ENCODE assay signal across 28 cellular contexts in genomic region chr19:11025445-11025844, GRCh38.
"Had no signal": no experiment of that assay in that cellular context is flagged by ENCODE, and none has a peak within 500 bp of the region (broad histone marks: within the 10 kb centered on the region; RNA-seq: fewer than 3 reads in every experiment).

No MANE protein-coding gene starts in this region.

- H3K4me3 ChIP-seq: breast epithelium, esophagus muscularis mucosa, gastroesophageal sphincter, right lobe of liver, thoracic aorta, upper lobe of left lung had no signal

- ATAC-seq: activated CD4-positive, alpha-beta T cell treated with anti-CD3 and anti-CD28 coated beads for 36 hours; gastroesophageal sphincter; left colon; naive thymus-derived CD8-positive, alpha-beta T cell; right lobe of liver; T-cell had no signal

- H3K4me3 Mint-ChIP-seq: activated CD4-positive, alpha-beta T cell treated with anti-CD3 and anti-CD28 coated beads for 36 hours; activated T-helper 1 cell treated with anti-CD3 and anti-CD28 coated beads, Interleukin-12 subunit alpha, Interleukin-12 subunit beta, Interleukin-2, Interleukin-4 antibody, amounts not matched to agents 30 ng/mL and 10 ng/mL and 1 ng/mL, durations not matched to agents 14 hours and 24 hours and 36 hours; endodermal cell; immature natural killer cell; naive thymus-derived CD8-positive, alpha-beta T cell; stimulated activated naive CD8-positive, alpha-beta T cell treated with anti-CD3 and anti-CD28 coated beads, Interleukin-15, Interleukin-2, amounts not matched to agents 100 ng/mL and 50 ng/mL, for 24 hours; T-cell; T-helper 2 cell treated with Interferon-gamma antibody and Interleukin-4, amounts not matched to agents 5 μg/mL and 100 μg/mL, for 36 hours had no signal

- FAIRE-seq: kidney had no signal

- H3K27me3 ChIP-seq: breast epithelium, esophagus muscularis mucosa, gastroesophageal sphincter, right lobe of liver, upper lobe of left lung had no signal

- DNase-seq: activated CD4-positive, alpha-beta T cell treated with anti-CD3 and anti-CD28 coated beads for 36 hours; activated CD4-positive, CD25-positive, alpha-beta regulatory T cell; activated effector memory CD4-positive, alpha-beta T cell treated with anti-CD3 and anti-CD28 coated beads, Interleukin-2, amount 50 U/mL, for 16 hours; activated naive CD4-positive, alpha-beta T cell treated with anti-CD3 and anti-CD28 coated beads, Interleukin-2, amount 50 U/mL, for 16 hours; activated T-cell treated with anti-CD3 and anti-CD28 coated beads for 4 hours; amygdala; central memory CD4-positive, alpha-beta T cell; head of caudate nucleus; hypothalamus; immature natural killer cell; kidney; left colon; mammary epithelial cell; midbrain; naive thymus-derived CD8-positive, alpha-beta T cell; right lobe of liver; stimulated activated CD4-positive, alpha-beta T cell treated with anti-CD3 and anti-CD28 coated beads, Interleukin-12 subunit alpha, Interleukin-12 subunit beta, amount 100 ng/mL, for 4 hours; stimulated activated CD4-positive, alpha-beta T cell treated with anti-CD3 and anti-CD28 coated beads, Interleukin-4, amount 100 ng/mL, for 1 hour; T-cell had no signal

- H3K27me3 Mint-ChIP-seq: activated CD4-positive, alpha-beta T cell treated with anti-CD3 and anti-CD28 coated beads for 36 hours; naive thymus-derived CD8-positive, alpha-beta T cell; stimulated activated naive CD8-positive, alpha-beta T cell treated with anti-CD3 and anti-CD28 coated beads, Interleukin-15, Interleukin-2, amounts not matched to agents 100 ng/mL and 50 ng/mL, for 24 hours; T-cell had no signal

- H3K27ac ChIP-seq: esophagus muscularis mucosa, gastroesophageal sphincter, thoracic aorta had no signal

- H3K4me1 ChIP-seq: breast epithelium, esophagus muscularis mucosa, gastroesophageal sphincter, upper lobe of left lung had no signal

- H3K9me3 ChIP-seq: breast epithelium, esophagus muscularis mucosa, gastroesophageal sphincter, right lobe of liver, thoracic aorta, upper lobe of left lung had no signal

- H3K36me3 ChIP-seq: breast epithelium had no signal

- H3K9me3 Mint-ChIP-seq: activated T-helper 1 cell treated with anti-CD3 and anti-CD28 coated beads, Interleukin-12 subunit alpha, Interleukin-12 subunit beta, Interleukin-2, Interleukin-4 antibody, amounts not matched to agents 30 ng/mL and 10 ng/mL and 1 ng/mL, durations not matched to agents 14 hours and 24 hours and 36 hours; endodermal cell; immature natural killer cell; naive thymus-derived CD8-positive, alpha-beta T cell; stimulated activated naive CD8-positive, alpha-beta T cell treated with anti-CD3 and anti-CD28 coated beads, Interleukin-15, Interleukin-2, amounts not matched to agents 100 ng/mL and 50 ng/mL, for 24 hours; T-cell; T-helper 2 cell treated with Interferon-gamma antibody and Interleukin-4, amounts not matched to agents 5 μg/mL and 100 μg/mL, for 36 hours had no signal

- H3K27ac Mint-ChIP-seq: activated CD4-positive, alpha-beta T cell treated with anti-CD3 and anti-CD28 coated beads for 36 hours; activated T-helper 1 cell treated with anti-CD3 and anti-CD28 coated beads, Interleukin-12 subunit alpha, Interleukin-12 subunit beta, Interleukin-2, Interleukin-4 antibody, amounts not matched to agents 30 ng/mL and 10 ng/mL and 1 ng/mL, durations not matched to agents 14 hours and 24 hours and 36 hours; immature natural killer cell; stimulated activated naive CD8-positive, alpha-beta T cell treated with anti-CD3 and anti-CD28 coated beads, Interleukin-15, Interleukin-2, amounts not matched to agents 100 ng/mL and 50 ng/mL, for 24 hours; T-helper 2 cell treated with Interferon-gamma antibody and Interleukin-4, amounts not matched to agents 5 μg/mL and 100 μg/mL, for 36 hours had no signal

- H3K4me1 Mint-ChIP-seq: activated CD4-positive, alpha-beta T cell treated with anti-CD3 and anti-CD28 coated beads for 36 hours; endodermal cell; T-cell had no signal
